ENCODE assay signal across 1 cellular context in the genomic region with DNA sequence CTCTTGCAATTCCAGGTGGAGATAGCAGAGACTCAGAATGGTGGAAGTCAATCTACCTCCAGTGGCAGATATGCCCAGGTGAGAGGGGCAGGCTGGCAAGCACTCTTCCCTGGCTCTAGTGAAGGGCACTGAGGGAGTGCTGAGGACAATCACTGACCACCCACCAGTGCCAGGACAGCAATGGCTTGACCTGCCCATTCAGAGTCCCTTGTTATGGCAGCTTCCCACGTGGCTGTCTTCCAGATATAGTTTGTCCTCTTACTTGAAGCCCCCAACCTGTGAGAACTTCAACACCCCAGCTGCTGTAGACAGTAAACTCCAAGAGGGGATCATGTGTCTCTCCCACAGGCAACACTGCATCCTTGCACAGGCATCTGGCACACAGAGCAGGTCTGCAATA.
TF ChIP-seq lines count a peak whose summit lies in the region.

No MANE protein-coding gene starts in this region.

TF ChIP-seq in WTC11, 78 proteins besides CTCF, POLR2A, EP300 and RAD21 (continued from another document):
- TF ChIP-seq ZNF532 (CRISPR knock-in tag; IDR thresholded peaks at IDR 0.05; ENCODE audit: borderline replicate concordance) (no peak), PRDM15 (CRISPR knock-in tag; IDR thresholded peaks at IDR 0.05) (no peak), ZNF138 (CRISPR knock-in tag; conservative IDR thresholded peaks at IDR 0.05) (no peak), ETV6 (CRISPR knock-in tag; IDR thresholded peaks at IDR 0.05) (no peak), ESRRA (CRISPR knock-in tag; IDR thresholded peaks at IDR 0.05; ENCODE audit: borderline replicate concordance) (no peak), ELF4 (CRISPR knock-in tag; IDR thresholded peaks at IDR 0.05; ENCODE audit: low read depth) (no peak)
- TF ChIP-seq, protein P1, sequence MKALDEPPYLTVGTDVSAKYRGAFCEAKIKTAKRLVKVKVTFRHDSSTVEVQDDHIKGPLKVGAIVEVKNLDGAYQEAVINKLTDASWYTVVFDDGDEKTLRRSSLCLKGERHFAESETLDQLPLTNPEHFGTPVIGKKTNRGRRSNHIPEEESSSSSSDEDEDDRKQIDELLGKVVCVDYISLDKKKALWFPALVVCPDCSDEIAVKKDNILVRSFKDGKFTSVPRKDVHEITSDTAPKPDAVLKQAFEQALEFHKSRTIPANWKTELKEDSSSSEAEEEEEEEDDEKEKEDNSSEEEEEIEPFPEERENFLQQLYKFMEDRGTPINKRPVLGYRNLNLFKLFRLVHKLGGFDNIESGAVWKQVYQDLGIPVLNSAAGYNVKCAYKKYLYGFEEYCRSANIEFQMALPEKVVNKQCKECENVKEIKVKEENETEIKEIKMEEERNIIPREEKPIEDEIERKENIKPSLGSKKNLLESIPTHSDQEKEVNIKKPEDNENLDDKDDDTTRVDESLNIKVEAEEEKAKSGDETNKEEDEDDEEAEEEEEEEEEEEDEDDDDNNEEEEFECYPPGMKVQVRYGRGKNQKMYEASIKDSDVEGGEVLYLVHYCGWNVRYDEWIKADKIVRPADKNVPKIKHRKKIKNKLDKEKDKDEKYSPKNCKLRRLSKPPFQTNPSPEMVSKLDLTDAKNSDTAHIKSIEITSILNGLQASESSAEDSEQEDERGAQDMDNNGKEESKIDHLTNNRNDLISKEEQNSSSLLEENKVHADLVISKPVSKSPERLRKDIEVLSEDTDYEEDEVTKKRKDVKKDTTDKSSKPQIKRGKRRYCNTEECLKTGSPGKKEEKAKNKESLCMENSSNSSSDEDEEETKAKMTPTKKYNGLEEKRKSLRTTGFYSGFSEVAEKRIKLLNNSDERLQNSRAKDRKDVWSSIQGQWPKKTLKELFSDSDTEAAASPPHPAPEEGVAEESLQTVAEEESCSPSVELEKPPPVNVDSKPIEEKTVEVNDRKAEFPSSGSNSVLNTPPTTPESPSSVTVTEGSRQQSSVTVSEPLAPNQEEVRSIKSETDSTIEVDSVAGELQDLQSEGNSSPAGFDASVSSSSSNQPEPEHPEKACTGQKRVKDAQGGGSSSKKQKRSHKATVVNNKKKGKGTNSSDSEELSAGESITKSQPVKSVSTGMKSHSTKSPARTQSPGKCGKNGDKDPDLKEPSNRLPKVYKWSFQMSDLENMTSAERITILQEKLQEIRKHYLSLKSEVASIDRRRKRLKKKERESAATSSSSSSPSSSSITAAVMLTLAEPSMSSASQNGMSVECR (CRISPR knock-in tag; IDR thresholded peaks at IDR 0.05; ENCODE audit: borderline replicate concordance) = no peak
